In the genomic region with DNA sequence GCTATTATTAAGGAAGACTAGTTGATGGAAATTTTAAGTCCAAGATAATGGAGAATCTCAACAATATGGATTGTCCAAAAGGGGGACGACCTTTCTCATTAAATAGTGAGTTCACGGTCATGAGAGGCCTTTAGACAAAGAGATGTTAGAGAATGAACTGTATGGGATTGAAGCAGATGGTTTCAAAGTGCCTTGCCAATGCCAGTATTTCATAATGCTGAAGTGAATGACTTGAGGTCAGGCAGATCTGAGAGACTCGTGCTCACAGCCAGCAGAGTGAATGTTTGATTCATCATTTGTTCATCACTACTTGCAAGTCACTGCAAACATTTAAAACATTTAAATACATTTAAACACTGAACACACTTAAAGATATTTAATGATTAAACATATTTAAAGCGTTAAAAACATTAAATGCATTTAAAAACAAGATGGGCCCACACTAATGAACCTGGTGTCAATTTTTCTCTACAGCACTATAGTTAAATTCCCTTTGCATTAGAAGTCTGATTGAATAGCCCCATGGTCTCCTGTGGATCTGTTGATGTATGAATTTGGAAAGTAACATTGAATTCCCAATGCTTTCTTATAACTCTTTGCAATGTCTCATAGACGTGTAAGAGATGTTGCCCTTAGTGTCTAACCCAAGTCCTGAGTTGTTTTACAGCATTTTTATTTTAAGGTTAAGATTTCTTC, we compare ENCODE assay signal across 13 cellular contexts.
DNase-seq lines count a peak whose midpoint lies in the region; ATAC-seq, FAIRE-seq and TF ChIP-seq lines count a peak whose summit lies in the region.
"Had no signal": no experiment of that assay in that cellular context is flagged by ENCODE, and none has a peak within 500 bp of the region (broad histone marks: within the 10 kb centered on the region; RNA-seq: fewer than 3 reads in every experiment).

No MANE protein-coding gene starts in this region.

- no peaks in the 10 kb centered on the region for H3K9me3 ChIP-seq in fibroblast of lung (ENCODE audit: control insufficient read depth, insufficient read depth, low read depth, low read length)
- H3K9me3 ChIP-seq in testis, result no peaks in the 10 kb centered on the region
- H3K9me3 ChIP-seq in esophagus muscularis mucosa, result no peaks in the 10 kb centered on the region
- H3K9me3 ChIP-seq: SJSA1 had no signal

- no peak for TF ChIP-seq CTCF in fibroblast of lung (conservative IDR thresholded peaks at IDR 0.05 in 1 of 2, IDR thresholded peaks at IDR 0.05 in 1 of 2; ENCODE audit: low read depth in 1 of 2, low read length in 2 of 2)
- no peak for TF ChIP-seq CTCF in omental fat pad (IDR thresholded peaks at IDR 0.05)
- no peak for TF ChIP-seq CTCF in testis (IDR thresholded peaks at IDR 0.05)
- TF ChIP-seq CTCF in esophagus muscularis mucosa (IDR thresholded peaks at IDR 0.05), result no peak

- DNase-seq in GM03348 (ENCODE audit: low spot score), result peak; percentile 63
- peak; percentile 57 for DNase-seq in RCC 7860 (ENCODE audit: low spot score)
- DNase-seq in fibroblast of lung (ENCODE audit: low read depth in 2 of 2), result peak; percentile 82 to 87
- no peak for DNase-seq in omental fat pad (ENCODE audit: low spot score)
- DNase-seq in DMS53 treated with DMSO at 0.1 percent for 48 hours (lab: John Stamatoyannopoulos, UW; ENCODE audit: unreplicated experiment), result no peak
- no peak for DNase-seq in testis
- no peak for DNase-seq in esophagus muscularis mucosa (ENCODE audit: extremely low spot score)
- DNase-seq: activated CD8-positive, alpha-beta memory T cell treated with anti-CD3 and anti-CD28 coated beads, Interleukin-2, amount 50 U/mL, for 4 hours; COR-L47; NCI-H1092; NCI-H510A had no signal

- H3K27ac ChIP-seq in fibroblast of lung (ENCODE audit: insufficient read depth, low read length), result no peak overlapping the region
- no peak overlapping the region for H3K27ac ChIP-seq in testis
- H3K27ac ChIP-seq in esophagus muscularis mucosa (replicated peaks in 1 of 4), result peak overlapping the region in 1 of 4 donors; percentile 23
- H3K27ac ChIP-seq: SJSA1 had no signal

- ATAC-seq in omental fat pad (ENCODE audit: low FRiP score) (peak; percentile 79), HG02798 (IDR thresholded peaks at IDR 0.05; ENCODE audit: poor library complexity, unreplicated experiment) (no peak)

- H3K4me1 ChIP-seq in fibroblast of lung (ENCODE audit: control insufficient read depth, extremely low read depth, insufficient read depth, low read length), result peaks cover 2% of the 10 kb centered on the region
- H3K4me1 ChIP-seq in testis, result no peaks in the 10 kb centered on the region
- H3K4me1 ChIP-seq in esophagus muscularis mucosa, result peaks cover 0 to 13% (median 5%) of the 10 kb centered on the region in 4 donors

- no peak overlapping the region for H2AFZ ChIP-seq in fibroblast of lung (ENCODE audit: low read length)

- TF ChIP-seq EP300 in esophagus muscularis mucosa (IDR thresholded peaks at IDR 0.05), result no peak

- no peaks in the 10 kb centered on the region for H3K27me3 ChIP-seq in fibroblast of lung (ENCODE audit: control insufficient read depth, insufficient read depth, low read length)
- no peaks in the 10 kb centered on the region for H3K27me3 ChIP-seq in testis
- H3K27me3 ChIP-seq in esophagus muscularis mucosa, result no peaks in the 10 kb centered on the region
- H3K27me3 ChIP-seq: SJSA1 had no signal

- H3K4me2 ChIP-seq in fibroblast of lung (ENCODE audit: extremely low read depth, insufficient read depth, low read length), result no peak overlapping the region

- WGBS in testis, 2 donors, result 79 to 84% methylated on average over 5 of the region's 5 CpGs
- 79% methylated on average over 5 of the region's 5 CpGs for WGBS in esophagus muscularis mucosa

- H3K4me3 ChIP-seq in fibroblast of lung (replicated peaks in 1 of 4; ENCODE audit: control extremely low read depth in 1 of 4, insufficient read depth in 1 of 4, low read depth in 3 of 4, low read length in 4 of 4), result no peak overlapping the region
- no peak overlapping the region for H3K4me3 ChIP-seq in testis
- H3K4me3 ChIP-seq in esophagus muscularis mucosa, result no peak overlapping the region
- H3K4me3 ChIP-seq: SJSA1 had no signal

- no peaks in the 10 kb centered on the region for H4K20me1 ChIP-seq in fibroblast of lung (ENCODE audit: control insufficient read depth, extremely low read depth, insufficient read depth, low read length)

- FAIRE-seq in RCC 7860 (lab: Jason Lieb, UNC), result peak; percentile 87

- H3K9ac ChIP-seq in fibroblast of lung (ENCODE audit: insufficient read depth, low read length), result no peak overlapping the region

- H3K79me2 ChIP-seq in fibroblast of lung (ENCODE audit: control insufficient read depth, insufficient read depth, low read length), result no peaks in the 10 kb centered on the region

- no peaks in the 10 kb centered on the region for H3K36me3 ChIP-seq in fibroblast of lung (ENCODE audit: control insufficient read depth, insufficient read depth, low read length)
- no peaks in the 10 kb centered on the region for H3K36me3 ChIP-seq in testis (ENCODE audit: low read depth, missing control alignments)
- no peaks in the 10 kb centered on the region for H3K36me3 ChIP-seq in esophagus muscularis mucosa
- H3K36me3 ChIP-seq: SJSA1 had no signal

- intact Hi-C loops in testis (cut with DNase I; ENCODE audit: low total_unique reads), result no loop called here
- intact Hi-C loops in esophagus muscularis mucosa (cut with DNase I), result no loop called here

- TF ChIP-seq POLR2A in testis (IDR thresholded peaks at IDR 0.05), result no peak
- no peak for TF ChIP-seq POLR2A in esophagus muscularis mucosa (IDR thresholded peaks at IDR 0.05; ENCODE audit: low read depth)

Comparison
In these comparisons a context has a peak if more than half of its experiments do, and no peak if none do; other contexts are left out.
1. DNase-seq: peak in GM03348 (single experiment), RCC 7860 (single experiment) and fibroblast of lung (2 of 2); none in omental fat pad (single experiment), DMS53 treated with DMSO at 0.1 percent for 48 hours (single experiment), testis (single experiment) and esophagus muscularis mucosa (single experiment).